In the genomic region with DNA sequence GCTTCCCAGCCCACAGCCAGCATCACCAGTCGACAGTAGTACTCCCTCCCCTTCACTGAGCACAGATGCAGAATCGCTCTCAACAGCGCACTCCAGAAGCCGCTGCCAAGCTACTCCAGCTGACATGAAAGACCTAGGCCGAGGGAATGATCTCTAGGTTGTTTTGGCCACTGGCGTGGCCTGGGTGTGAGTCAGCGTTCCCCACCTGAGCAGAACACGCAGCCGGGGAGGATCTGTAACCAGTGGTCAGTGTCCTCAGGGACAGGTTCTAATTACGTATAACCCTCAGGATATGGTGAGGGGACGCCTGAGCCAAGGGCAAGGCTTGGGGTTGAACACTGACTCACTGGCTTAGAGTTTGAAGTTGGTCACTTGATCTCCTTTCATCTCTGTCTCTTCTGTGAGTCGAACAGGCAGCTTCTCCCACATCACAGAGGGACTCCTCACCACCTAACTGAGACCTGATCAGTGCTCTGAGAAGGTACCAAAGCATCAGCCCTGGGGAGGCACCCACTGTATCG, we compare ENCODE assay signal across 10 cellular contexts.
DNase-seq lines count a peak whose midpoint lies in the region; ATAC-seq and TF ChIP-seq lines count a peak whose summit lies in the region.
"Had no signal": no experiment of that assay in that cellular context is flagged by ENCODE, and none has a peak within 500 bp of the region (broad histone marks: within the 10 kb centered on the region; RNA-seq: fewer than 3 reads in every experiment).

No MANE protein-coding gene starts in this region.

- no peaks in the 10 kb centered on the region for H3K27me3 Mint-ChIP-seq in CD4-positive, alpha-beta memory T cell

- no peak overlapping the region for H3K4me2 ChIP-seq in GM23248 (ENCODE audit: unreplicated experiment)

- H3K4me3 Mint-ChIP-seq in CD4-positive, alpha-beta memory T cell: no peak overlapping the region

- ATAC-seq in gastroesophageal sphincter (peak; percentile 42), GM18858 (IDR thresholded peaks at IDR 0.05; ENCODE audit: unreplicated experiment) (no peak)

- peaks cover 38% of the 10 kb centered on the region for H3K4me1 ChIP-seq in GM23248 (ENCODE audit: insufficient read depth)
- peaks cover 3 to 54% (median 30%) of the 10 kb centered on the region in 3 donors for H3K4me1 ChIP-seq in gastroesophageal sphincter
- peaks cover 0 to 25% (median 17%) of the 10 kb centered on the region in 4 donors for H3K4me1 ChIP-seq in tibial nerve
- H3K4me1 ChIP-seq in CD4-positive, alpha-beta memory T cell (ENCODE audit: insufficient read depth, low read length): no peaks in the 10 kb centered on the region

- H3K27ac ChIP-seq in GM23248 (peak overlapping the region; percentile 47), gastroesophageal sphincter (peak overlapping the region; percentile 64 to 92 (median 77)), tibial nerve (peak overlapping the region in 2 of 4 donors; percentile 20 to 48)
- no peak overlapping the region for H3K27ac ChIP-seq in CD4-positive, alpha-beta memory T cell (ENCODE audit: low read depth, low read length)

- in situ Hi-C loops in GM23248 (cut with MboI): no loop called here

- no peaks in the 10 kb centered on the region for H4K20me1 ChIP-seq in GM23248 (ENCODE audit: insufficient read depth)

- no peak for TF ChIP-seq POLR2A in gastroesophageal sphincter (IDR thresholded peaks at IDR 0.05)
- TF ChIP-seq POLR2A in tibial nerve (IDR thresholded peaks at IDR 0.05): no peak

- H3K79me2 ChIP-seq in GM23248 (ENCODE audit: insufficient read depth): no peaks in the 10 kb centered on the region

- no peaks in the 10 kb centered on the region for H3K9me3 Mint-ChIP-seq in CD4-positive, alpha-beta memory T cell

- TF ChIP-seq CTCF in gastroesophageal sphincter (IDR thresholded peaks at IDR 0.05) (no peak), tibial nerve (IDR thresholded peaks at IDR 0.05) (no peak), GM10266 (IDR thresholded peaks at IDR 0.05; ENCODE audit: control insufficient read depth, insufficient read depth, low read depth, missing control alignments) (no peak)

- TF ChIP-seq EP300 in gastroesophageal sphincter (IDR thresholded peaks at IDR 0.05) (no peak), tibial nerve (IDR thresholded peaks at IDR 0.05) (no peak)

- peak overlapping the region in 1 of 7 donors; percentile 81 for H3K27ac Mint-ChIP-seq in CD4-positive, alpha-beta memory T cell

- no peaks in the 10 kb centered on the region for H3K36me3 Mint-ChIP-seq in CD4-positive, alpha-beta memory T cell

- POLR2A ChIA-PET in CD4-positive, alpha-beta memory T cell (lab: Charles Lee; ENCODE audit: partially characterized antibody): no interaction called here

- CTCF ChIA-PET in CD4-positive, alpha-beta memory T cell (lab: Charles Lee; ENCODE audit: partially characterized antibody): interaction anchor here (0.6 to 3.2 kb wide), 4 partner anchors 13 to 120 kb away, joined by 3 to 13 read pairs (median 4); no protein-coding TSS in a partner anchor

- no peak overlapping the region for H3K4me3 ChIP-seq in GM23248
- H3K4me3 ChIP-seq in gastroesophageal sphincter: no peak overlapping the region
- no peak overlapping the region for H3K4me3 ChIP-seq in skeletal muscle cell (ENCODE audit: low read depth, low read length)
- no peak overlapping the region for H3K4me3 ChIP-seq in tibial nerve
- no peak overlapping the region for H3K4me3 ChIP-seq in CD4-positive, alpha-beta memory T cell (ENCODE audit: low read length in 2 of 2)

- 59 to 60% methylated on average over 13 of the region's 13 CpGs for WGBS in GM23248 (ENCODE audit: low coverage in 1 of 2, low lambda C conversion rate in 2 of 2, missing lambda C conversion rate in 2 of 2), 2 experiments
- WGBS in gastroesophageal sphincter (ENCODE audit: low coverage in 1 of 2), 2 donors: 65 to 84% methylated on average over 4 of the region's 13 CpGs
- WGBS in tibial nerve, 2 donors: 62 to 70% methylated on average over 13 of the region's 13 CpGs

- H3K9me2 ChIP-seq in GM23248 (ENCODE audit: insufficient read depth): no peaks in the 10 kb centered on the region

- peak; percentile 72 for DNase-seq in GM23248
- DNase-seq in T1000 (lab: John Stamatoyannopoulos, UW): peak; percentile 57
- peak; percentile 76 for DNase-seq in skeletal muscle cell (ENCODE audit: low read depth)
- DNase-seq in tibial nerve (ENCODE audit: low spot score in 2 of 2): no peak
- no peak for DNase-seq in CD4-positive, alpha-beta memory T cell
- DNase-seq in GM10266 (ENCODE audit: extremely low spot score): no peak
- DNase-seq: activated CD4-positive, alpha-beta T cell treated with anti-CD3 and anti-CD28 coated beads for 1 hour; NCI-H2029 treated with DMSO at 0.1 percent for 48 hours had no signal

- H2AFZ ChIP-seq in GM23248: peak overlapping the region; percentile 50; the same call in 1 of the 2 replicates

- peaks cover 27% of the 10 kb centered on the region for H3F3A ChIP-seq in GM23248 (ENCODE audit: insufficient read depth)

- no peaks in the 10 kb centered on the region for H3K27me3 ChIP-seq in GM23248 (replicated peaks; ENCODE audit: insufficient read depth)
- no peaks in the 10 kb centered on the region for H3K27me3 ChIP-seq in gastroesophageal sphincter
- no peaks in the 10 kb centered on the region for H3K27me3 ChIP-seq in tibial nerve
- no peaks in the 10 kb centered on the region for H3K27me3 ChIP-seq in CD4-positive, alpha-beta memory T cell (ENCODE audit: insufficient read depth, low read length)

- no peak overlapping the region; the same call in 1 of the 2 replicates for H3K9ac ChIP-seq in GM23248

- no peaks in the 10 kb centered on the region for H3K9me3 ChIP-seq in GM23248 (ENCODE audit: low read depth)
- no peaks in the 10 kb centered on the region for H3K9me3 ChIP-seq in gastroesophageal sphincter
- no peaks in the 10 kb centered on the region for H3K9me3 ChIP-seq in tibial nerve
- no peaks in the 10 kb centered on the region for H3K9me3 ChIP-seq in CD4-positive, alpha-beta memory T cell (ENCODE audit: control insufficient read depth in 1 of 2, low read length in 2 of 2)

- peaks cover 0 to 4% (median 0%) of the 10 kb centered on the region in 4 donors for H3K4me1 Mint-ChIP-seq in CD4-positive, alpha-beta memory T cell

- intact Hi-C loops in CD4-positive, alpha-beta memory T cell (cut with micrococcal nuclease): no loop called here

- H3K36me3 ChIP-seq in GM23248 (ENCODE audit: low read depth): no peaks in the 10 kb centered on the region
- no peaks in the 10 kb centered on the region for H3K36me3 ChIP-seq in gastroesophageal sphincter
- no peaks in the 10 kb centered on the region for H3K36me3 ChIP-seq in tibial nerve
- no peaks in the 10 kb centered on the region for H3K36me3 ChIP-seq in CD4-positive, alpha-beta memory T cell (ENCODE audit: insufficient read depth, low read length)

Comparison
In these comparisons a context has a peak if more than half of its experiments do, and no peak if none do; other contexts are left out.
1. DNase-seq: peak in GM23248 (single experiment), T1000 (single experiment) and skeletal muscle cell (single experiment); none in tibial nerve (0 of 2), CD4-positive, alpha-beta memory T cell (0 of 5) and GM10266 (single experiment).